In the genomic region with DNA sequence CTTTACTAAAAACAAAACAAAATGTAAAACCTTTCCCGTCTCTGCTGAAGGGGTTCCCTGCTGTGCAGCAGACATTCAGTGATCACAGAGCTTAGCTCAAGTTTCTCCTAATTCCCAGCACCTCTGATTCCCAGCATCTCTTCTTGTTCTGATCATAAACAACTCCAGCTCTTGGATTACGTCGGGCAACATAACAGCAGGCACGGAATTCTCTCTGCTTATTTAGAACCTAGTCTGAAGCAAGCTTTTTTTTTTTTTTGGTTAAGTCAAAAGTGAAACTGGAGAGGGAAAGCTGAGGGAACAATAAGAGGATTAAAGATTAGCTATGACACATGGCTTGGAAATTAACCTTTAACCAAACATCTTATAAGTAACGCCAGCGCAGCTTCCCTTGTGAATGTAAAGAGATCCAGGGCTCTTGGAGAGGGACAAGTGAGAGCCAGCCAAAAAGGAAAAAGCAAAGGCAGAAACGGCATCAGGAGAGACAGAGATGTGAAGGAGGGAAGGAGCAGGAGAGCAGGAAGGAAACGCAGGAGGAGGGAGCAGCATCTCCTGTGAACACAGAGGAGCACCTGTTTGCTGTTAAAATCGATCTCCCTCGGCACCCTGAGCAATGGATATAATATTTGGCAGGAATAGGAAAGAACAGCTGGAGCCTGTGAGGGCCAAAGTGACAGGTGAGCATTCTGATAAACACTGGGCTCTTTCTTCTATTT, we compare ENCODE assay signal across 8 cellular contexts. TPM values are rescaled to one million over a fixed set of nuclear protein-coding genes. Genes with fewer than 3 reads are reported as not detected.
DNase-seq lines count a peak whose midpoint lies in the region; FAIRE-seq and TF ChIP-seq lines count a peak whose summit lies in the region.

A gene with protein sequence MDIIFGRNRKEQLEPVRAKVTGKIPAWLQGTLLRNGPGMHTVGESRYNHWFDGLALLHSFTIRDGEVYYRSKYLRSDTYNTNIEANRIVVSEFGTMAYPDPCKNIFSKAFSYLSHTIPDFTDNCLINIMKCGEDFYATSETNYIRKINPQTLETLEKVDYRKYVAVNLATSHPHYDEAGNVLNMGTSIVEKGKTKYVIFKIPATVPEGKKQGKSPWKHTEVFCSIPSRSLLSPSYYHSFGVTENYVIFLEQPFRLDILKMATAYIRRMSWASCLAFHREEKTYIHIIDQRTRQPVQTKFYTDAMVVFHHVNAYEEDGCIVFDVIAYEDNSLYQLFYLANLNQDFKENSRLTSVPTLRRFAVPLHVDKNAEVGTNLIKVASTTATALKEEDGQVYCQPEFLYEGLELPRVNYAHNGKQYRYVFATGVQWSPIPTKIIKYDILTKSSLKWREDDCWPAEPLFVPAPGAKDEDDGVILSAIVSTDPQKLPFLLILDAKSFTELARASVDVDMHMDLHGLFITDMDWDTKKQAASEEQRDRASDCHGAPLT (plus strand): TSS at position 394 of the 716 bp plus-strand sequence. CDS start 220 bp downstream, at position 614.

- peak within 1 kb of the TSS in 3 of 7 donors; percentile 16 to 64 (median 47) for H3K4me3 Mint-ChIP-seq in CD8-positive, alpha-beta memory T cell

- no peaks in the 10 kb centered on the region for H3K36me3 Mint-ChIP-seq in CD8-positive, alpha-beta memory T cell

- no peak for TF ChIP-seq POLR2A in testis (IDR thresholded peaks at IDR 0.05)

- H3K4me3 ChIP-seq in HUES6 (ENCODE audit: low read depth, low read length), result peak within 1 kb of the TSS; percentile 29
- peak within 1 kb of the TSS; percentile 46 to 87 for H3K4me3 ChIP-seq in kidney (ENCODE audit: low read length in 2 of 2)
- H3K4me3 ChIP-seq in testis, result peak within 1 kb of the TSS in 1 of 2 donors; percentile 18
- H3K4me3 ChIP-seq in CD8-positive, alpha-beta memory T cell (ENCODE audit: low read length), result no peak within 1 kb of the TSS
- no peak within 1 kb of the TSS for H3K4me3 ChIP-seq in effector memory CD4-positive, alpha-beta T cell (ENCODE audit: insufficient read depth, low read depth, low read length, poor library complexity, severe bottlenecking)

- no peak for FAIRE-seq in kidney (lab: Jason Lieb, UNC)

- CTCF ChIA-PET in CD8-positive, alpha-beta memory T cell (lab: Charles Lee), result interaction anchor here (0.7 kb wide), 1 partner anchor 26 kb away, joined by 3 read pairs; no protein-coding TSS in a partner anchor

- WGBS in testis, 2 donors, result 23 to 26% methylated on average over 10 of the region's 10 CpGs

- H3K27ac ChIP-seq in HUES6 (ENCODE audit: low read depth, low read length), result no peak within 1 kb of the TSS
- H3K27ac ChIP-seq in kidney (ENCODE audit: low read depth in 2 of 2, low read length in 2 of 2), result peak within 1 kb of the TSS; percentile 60 to 69
- H3K27ac ChIP-seq in testis, result peak within 1 kb of the TSS; percentile 50 to 64
- H3K27ac ChIP-seq in CD8-positive, alpha-beta memory T cell (ENCODE audit: low read depth, low read length), result no peak within 1 kb of the TSS
- no peak within 1 kb of the TSS for H3K27ac ChIP-seq in effector memory CD4-positive, alpha-beta T cell (ENCODE audit: insufficient read depth, low read length, poor library complexity, severe bottlenecking)

- peaks cover 3 to 18% (median 6%) of the 10 kb centered on the region in 3 donors for H3K4me1 Mint-ChIP-seq in CD8-positive, alpha-beta memory T cell

- H3K9me3 ChIP-seq in HUES6 (ENCODE audit: control insufficient read depth, insufficient read depth, low read depth, low read length) (no peaks in the 10 kb centered on the region), kidney (ENCODE audit: control insufficient read depth in 1 of 2, low read length in 2 of 2) (no peaks in the 10 kb centered on the region), testis (no peaks in the 10 kb centered on the region)
- H3K9me3 ChIP-seq in CD8-positive, alpha-beta memory T cell (ENCODE audit: low read length), result no peaks in the 10 kb centered on the region
- H3K9me3 ChIP-seq in effector memory CD4-positive, alpha-beta T cell (ENCODE audit: control insufficient read depth, low read length), result no peaks in the 10 kb centered on the region

- DNase-seq in Daoy (ENCODE audit: low read depth) (peak; percentile 49), astrocyte of the hippocampus (ENCODE audit: low read depth, low spot score) (peak; percentile 78), kidney (no peak), testis (peak; percentile 34), NCI-H1436 treated with DMSO at 0.1 percent for 48 hours (lab: John Stamatoyannopoulos, UW) (no peak)
- DNase-seq in CD8-positive, alpha-beta memory T cell, result no peak
- DNase-seq in effector memory CD4-positive, alpha-beta T cell, result no peak

- H3K4me1 ChIP-seq in HUES6 (ENCODE audit: control insufficient read depth, insufficient read depth, low read length) (peaks cover 19% of the 10 kb centered on the region), kidney (ENCODE audit: control insufficient read depth in 1 of 2, insufficient read depth in 1 of 2, low read depth in 1 of 2, low read length in 2 of 2) (no peaks in the 10 kb centered on the region), testis (peaks cover 4% of the 10 kb centered on the region)
- no peaks in the 10 kb centered on the region for H3K4me1 ChIP-seq in CD8-positive, alpha-beta memory T cell (ENCODE audit: insufficient read depth, low read length)
- H3K4me1 ChIP-seq in effector memory CD4-positive, alpha-beta T cell (ENCODE audit: control insufficient read depth, insufficient read depth, low read length, poor library complexity, severe bottlenecking), result no peaks in the 10 kb centered on the region

- POLR2A ChIA-PET in CD8-positive, alpha-beta memory T cell (lab: Charles Lee), result no interaction called here

- TF ChIP-seq CTCF in kidney (IDR thresholded peaks at IDR 0.05; ENCODE audit: borderline replicate concordance, extremely low read depth, insufficient read depth) (no peak), testis (IDR thresholded peaks at IDR 0.05) (no peak)

- H3K9ac ChIP-seq in HUES6 (ENCODE audit: low read length), result no peak within 1 kb of the TSS
- peak within 1 kb of the TSS; percentile 2 to 39 for H3K9ac ChIP-seq in kidney (ENCODE audit: low read length in 2 of 2)

- H3K27me3 ChIP-seq in HUES6 (ENCODE audit: control insufficient read depth, insufficient read depth, low read length), result no peaks in the 10 kb centered on the region
- no peaks in the 10 kb centered on the region for H3K27me3 ChIP-seq in testis
- H3K27me3 ChIP-seq in CD8-positive, alpha-beta memory T cell (ENCODE audit: insufficient read depth, low read length, poor library complexity, severe bottlenecking), result no peaks in the 10 kb centered on the region
- no peaks in the 10 kb centered on the region for H3K27me3 ChIP-seq in effector memory CD4-positive, alpha-beta T cell (replicated peaks; ENCODE audit: control insufficient read depth, insufficient read depth, low read length, poor library complexity, severe bottlenecking)

- H3K9me3 Mint-ChIP-seq in CD8-positive, alpha-beta memory T cell, result no peaks in the 10 kb centered on the region

- peaks cover 4 to 6% of the 10 kb centered on the region in 2 donors for H3K27me3 Mint-ChIP-seq in CD8-positive, alpha-beta memory T cell

- intact Hi-C loops in kidney (cut with DNase I), result no loop called here
- intact Hi-C loops in testis (cut with DNase I; ENCODE audit: low total_unique reads), result no loop called here

- H3K27ac Mint-ChIP-seq in CD8-positive, alpha-beta memory T cell, result peak within 1 kb of the TSS in 3 of 8 donors; percentile 7 to 36 (median 21)

- no peaks in the 10 kb centered on the region for H3K36me3 ChIP-seq in HUES6 (ENCODE audit: control insufficient read depth, insufficient read depth, low read length)
- H3K36me3 ChIP-seq in kidney (ENCODE audit: control insufficient read depth in 1 of 2, insufficient read depth in 2 of 2, low read length in 2 of 2), result no peaks in the 10 kb centered on the region
- no peaks in the 10 kb centered on the region for H3K36me3 ChIP-seq in testis (ENCODE audit: low read depth, missing control alignments)
- H3K36me3 ChIP-seq in CD8-positive, alpha-beta memory T cell (ENCODE audit: insufficient read depth, low read length), result no peaks in the 10 kb centered on the region
- H3K36me3 ChIP-seq in effector memory CD4-positive, alpha-beta T cell (ENCODE audit: control insufficient read depth, insufficient read depth, low read length), result no peaks in the 10 kb centered on the region

RNA-seq across cellular contexts. Expression of the gene that starts here (rescaled TPM):
- total RNA-seq in Daoy (2014; rRNA removed; shearing (Covaris generic)), result not detected in 2 replicates
- total RNA-seq in kidney (3.0 TPM), testis (1 to 10 TPM in 1 of 2 donors, under 1 TPM in 1; 0.87 to 1.2 TPM)
- polyA plus RNA-seq in kidney (ENCODE audit: insufficient read depth, low read depth, low replicate concordance) (1.4 TPM), testis (ENCODE audit: insufficient read depth, low read depth, low replicate concordance) (0.62 TPM)
- total RNA-seq in CD8-positive, alpha-beta memory T cell, result not detected
- not detected for polyA plus RNA-seq in CD8-positive, alpha-beta memory T cell

Comparison
In these comparisons a context has a peak if more than half of its experiments do, and no peak if none do; other contexts are left out.
1. Peak in DNase-seq in Daoy; RNA of the gene not detected or under 1 TPM.
2. DNase-seq: peak in astrocyte of the hippocampus (single experiment) and testis (single experiment); none in kidney (single experiment), NCI-H1436 treated with DMSO at 0.1 percent for 48 hours (single experiment), CD8-positive, alpha-beta memory T cell (0 of 5) and effector memory CD4-positive, alpha-beta T cell (0 of 3).
3. H3K27ac ChIP-seq: peak in kidney (2 of 2) and testis (2 of 2); none in HUES6 (single experiment), CD8-positive, alpha-beta memory T cell (single experiment) and effector memory CD4-positive, alpha-beta T cell (single experiment).
4. H3K4me3 ChIP-seq: peak in HUES6 (single experiment) and kidney (2 of 2); none in CD8-positive, alpha-beta memory T cell (single experiment) and effector memory CD4-positive, alpha-beta T cell (single experiment).